ENCODE assay signal across 22 cellular contexts in the genomic region with DNA sequence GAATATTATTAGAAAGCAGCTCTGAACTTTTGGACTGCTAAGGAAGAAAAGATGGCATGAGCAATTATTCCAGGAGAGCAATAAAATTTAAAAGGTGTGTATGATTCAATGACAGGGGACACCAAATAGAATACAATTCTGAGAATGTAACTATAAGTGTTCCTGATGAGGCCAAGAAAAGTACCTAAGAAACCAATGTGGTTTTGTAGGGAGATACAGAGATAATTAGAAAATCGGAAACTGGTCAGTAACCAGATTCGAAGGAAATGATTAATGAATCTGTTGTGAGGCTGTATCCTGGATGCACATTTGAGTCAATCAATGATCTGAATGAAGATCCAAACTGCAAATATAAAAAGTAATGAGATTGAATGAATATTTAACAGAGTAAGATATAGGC. TPM values are rescaled to one million over a fixed set of nuclear protein-coding genes. Genes with fewer than 3 reads are reported as not detected.
DNase-seq lines count a peak whose midpoint lies in the region; ATAC-seq and TF ChIP-seq lines count a peak whose summit lies in the region.
"Had no signal": no experiment of that assay in that cellular context is flagged by ENCODE, and none has a peak within 500 bp of the region (broad histone marks: within the 10 kb centered on the region; RNA-seq: fewer than 3 reads in every experiment).

No MANE protein-coding gene starts in this region.

- H3K9me3 ChIP-seq in gastrocnemius medialis: no peaks in the 10 kb centered on the region

- H3K9me3 Mint-ChIP-seq in activated T-cell treated with anti-CD3 and anti-CD28 coated beads, Interleukin-2, amount 50 U/mL, for 24 hours: peaks cover 12% of the 10 kb centered on the region
- H3K9me3 Mint-ChIP-seq in central memory CD8-positive, alpha-beta T cell: peaks cover 5% of the 10 kb centered on the region
- H3K9me3 Mint-ChIP-seq in stimulated activated naive CD8-positive, alpha-beta T cell treated with anti-CD3 and anti-CD28 coated beads, Interleukin-15, amount 100 ng/mL, for 72 hours: peaks cover 11 to 12% of the 10 kb centered on the region in 2 donors

- no peak for TF ChIP-seq CTCF in gastrocnemius medialis (IDR thresholded peaks at IDR 0.05 in 4 of 5, conservative IDR thresholded peaks at IDR 0.05 in 1 of 5)

- H3K27ac Mint-ChIP-seq in activated T-cell treated with anti-CD3 and anti-CD28 coated beads, Interleukin-2, amount 50 U/mL, for 24 hours: peak overlapping the region; percentile 91
- peak overlapping the region; percentile 71 for H3K27ac Mint-ChIP-seq in central memory CD8-positive, alpha-beta T cell (ENCODE audit: low read depth)
- no peak overlapping the region for H3K27ac Mint-ChIP-seq in stimulated activated naive CD8-positive, alpha-beta T cell treated with anti-CD3 and anti-CD28 coated beads, Interleukin-15, amount 100 ng/mL, for 72 hours
- H3K27ac Mint-ChIP-seq: B cell; CD8-positive, alpha-beta T cell; HFFc6 had no signal

- H3K4me3 ChIP-seq in gastrocnemius medialis: no peak overlapping the region
- H3K4me3 ChIP-seq: HAP-1, MG63 had no signal

- no peak for TF ChIP-seq POLR2A in gastrocnemius medialis (IDR thresholded peaks at IDR 0.05)

- peaks cover 0 to 79% of the 10 kb centered on the region in 2 donors for H3K36me3 ChIP-seq in gastrocnemius medialis

- ATAC-seq in activated CD4-positive, CD25-positive, alpha-beta regulatory T cell treated with anti-CD3 and anti-CD28 coated beads, Interleukin-2, amount 50 U/mL, for 24 hours: peak; percentile 36 to 39
- no peak for ATAC-seq in central memory CD8-positive, alpha-beta T cell (replicated peaks; ENCODE audit: extremely low read depth, poor library complexity, severe bottlenecking)
- ATAC-seq in stimulated activated naive CD8-positive, alpha-beta T cell treated with anti-CD3 and anti-CD28 coated beads, Interleukin-15, amount 100 ng/mL, for 72 hours: peak; percentile 66
- no peak for ATAC-seq in gastrocnemius medialis
- ATAC-seq: CD8-positive, alpha-beta T cell had no signal

- intact Hi-C loops in gastrocnemius medialis (cut with DNase I; ENCODE audit: low total_unique reads): no loop called here

- H3K4me3 Mint-ChIP-seq in activated T-cell treated with anti-CD3 and anti-CD28 coated beads, Interleukin-2, amount 50 U/mL, for 24 hours: no peak overlapping the region
- H3K4me3 Mint-ChIP-seq in central memory CD8-positive, alpha-beta T cell: no peak overlapping the region
- H3K4me3 Mint-ChIP-seq in stimulated activated naive CD8-positive, alpha-beta T cell treated with anti-CD3 and anti-CD28 coated beads, Interleukin-15, amount 100 ng/mL, for 72 hours: peak overlapping the region in 1 of 2 donors; percentile 1
- H3K4me3 Mint-ChIP-seq: B cell; CD8-positive, alpha-beta T cell; HFFc6 had no signal

- no peaks in the 10 kb centered on the region for H3K27me3 ChIP-seq in gastrocnemius medialis
- H3K27me3 ChIP-seq: MG63 had no signal

- in situ Hi-C loops in gastrocnemius medialis (cut with MboI; ENCODE audit: low sequenced_read_pairs in 4 of 4): loop anchor here in 1 of 4 donors (10.0 kb wide), 1 partner anchor 67 kb away; a partner anchor contains a TSS

- no peak overlapping the region for H3K27ac ChIP-seq in gastrocnemius medialis
- H3K27ac ChIP-seq: 22Rv1, C4-2B had no signal

- peaks cover 95% of the 10 kb centered on the region for H3K36me3 Mint-ChIP-seq in activated T-cell treated with anti-CD3 and anti-CD28 coated beads, Interleukin-2, amount 50 U/mL, for 24 hours (ENCODE audit: low read depth)
- H3K36me3 Mint-ChIP-seq in central memory CD8-positive, alpha-beta T cell (ENCODE audit: insufficient read depth): peaks cover 67% of the 10 kb centered on the region

- peaks cover 43% of the 10 kb centered on the region for H3K4me1 Mint-ChIP-seq in activated T-cell treated with anti-CD3 and anti-CD28 coated beads, Interleukin-2, amount 50 U/mL, for 24 hours (ENCODE audit: low read depth)
- peaks cover 20% of the 10 kb centered on the region for H3K4me1 Mint-ChIP-seq in central memory CD8-positive, alpha-beta T cell
- peaks cover 48% of the 10 kb centered on the region for H3K4me1 Mint-ChIP-seq in stimulated activated naive CD8-positive, alpha-beta T cell treated with anti-CD3 and anti-CD28 coated beads, Interleukin-15, amount 100 ng/mL, for 72 hours

- peaks cover 15 to 17% of the 10 kb centered on the region in 2 donors for H3K4me1 ChIP-seq in gastrocnemius medialis
- H3K4me1 ChIP-seq: Caco-2, HAP-1 had no signal

- H3K27me3 Mint-ChIP-seq in activated T-cell treated with anti-CD3 and anti-CD28 coated beads, Interleukin-2, amount 50 U/mL, for 24 hours: no peaks in the 10 kb centered on the region
- no peaks in the 10 kb centered on the region for H3K27me3 Mint-ChIP-seq in central memory CD8-positive, alpha-beta T cell
- H3K27me3 Mint-ChIP-seq in stimulated activated naive CD8-positive, alpha-beta T cell treated with anti-CD3 and anti-CD28 coated beads, Interleukin-15, amount 100 ng/mL, for 72 hours: no peaks in the 10 kb centered on the region
- H3K27me3 Mint-ChIP-seq: B cell had no signal

- DNase-seq in activated CD4-positive, CD25-positive, alpha-beta regulatory T cell (lab: John Stamatoyannopoulos, UW): no peak
- DNase-seq in activated T-cell treated with anti-CD3 and anti-CD28 coated beads, Interleukin-2, amount 50 U/mL, for 24 hours: no peak
- DNase-seq in activated T-cell treated with anti-CD3 and anti-CD28 coated beads for 4 hours (no peak), gastrocnemius medialis (no peak)
- no peak for DNase-seq in central memory CD8-positive, alpha-beta T cell (ENCODE audit: low spot score in 2 of 2)
- DNase-seq in stimulated activated naive CD8-positive, alpha-beta T cell treated with anti-CD3 and anti-CD28 coated beads, Interleukin-15, amount 100 ng/mL, for 72 hours: no peak
- DNase-seq: Caco-2; CD8-positive, alpha-beta T cell; GOT3; HFFc6; IMR-90; KG1; MG63; NCI-H2029; NCI-H446; NCI-H524 treated with DMSO at 0.1 percent for 48 hours; NCI-H774 had no signal

RNA-seq across cellular contexts. Expression of a gene that starts 6.0 kb away (rescaled TPM):
- 10 to 100 TPM; 20.3 to 34.5 (median 23.2) TPM for total RNA-seq in gastrocnemius medialis

RNA-seq across cellular contexts. Expression of a gene that starts 7.3 kb away (rescaled TPM):
- total RNA-seq in gastrocnemius medialis: 10 to 100 TPM; 67.1 to 90.7 (median 84.1) TPM

Comparison
In these comparisons a context has a peak if more than half of its experiments do, and no peak if none do; other contexts are left out.
1. ATAC-seq: peak in activated CD4-positive, CD25-positive, alpha-beta regulatory T cell treated with anti-CD3 and anti-CD28 coated beads, Interleukin-2, amount 50 U/mL, for 24 hours (2 of 2) and stimulated activated naive CD8-positive, alpha-beta T cell treated with anti-CD3 and anti-CD28 coated beads, Interleukin-15, amount 100 ng/mL, for 72 hours (single experiment); none in central memory CD8-positive, alpha-beta T cell (single experiment) and gastrocnemius medialis (0 of 2).
2. H3K27ac Mint-ChIP-seq: peak in activated T-cell treated with anti-CD3 and anti-CD28 coated beads, Interleukin-2, amount 50 U/mL, for 24 hours (single experiment) and central memory CD8-positive, alpha-beta T cell (single experiment); none in stimulated activated naive CD8-positive, alpha-beta T cell treated with anti-CD3 and anti-CD28 coated beads, Interleukin-15, amount 100 ng/mL, for 72 hours (0 of 2).